19 cellular contexts compared by ENCODE assay signal in the genomic region with DNA sequence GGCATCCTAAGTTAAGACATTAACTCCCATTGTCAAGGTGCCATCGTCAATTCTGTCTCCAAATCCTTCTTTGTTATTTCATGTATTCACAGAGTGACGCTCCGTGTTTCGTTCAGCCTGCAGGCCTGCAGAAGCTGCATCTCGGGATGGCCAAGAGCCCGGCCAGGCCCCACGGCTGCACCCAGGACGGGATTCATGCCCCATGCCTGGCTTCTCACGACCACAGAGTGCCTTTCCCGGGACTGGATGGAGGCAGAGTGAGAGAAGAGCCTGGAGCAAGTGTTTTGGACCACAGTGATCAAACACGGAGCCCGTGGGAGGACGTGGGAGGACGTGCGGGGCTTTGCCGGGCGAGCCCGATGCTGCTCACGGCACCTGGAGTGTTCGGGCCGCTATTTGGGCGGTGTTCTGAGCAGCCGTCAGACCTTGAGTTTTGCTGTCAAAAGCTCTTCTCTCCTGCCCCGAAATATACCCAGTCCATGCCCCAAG. TPM values are rescaled to one million over a fixed set of nuclear protein-coding genes. Genes with fewer than 3 reads are reported as not detected.
DNase-seq lines count a peak whose midpoint lies in the region; ATAC-seq, FAIRE-seq and TF ChIP-seq lines count a peak whose summit lies in the region.
"Had no signal": no experiment of that assay in that cellular context is flagged by ENCODE, and none has a peak within 500 bp of the region (broad histone marks: within the 10 kb centered on the region; RNA-seq: fewer than 3 reads in every experiment).

No MANE protein-coding gene starts in this region.

- WGBS in heart right ventricle, 2 donors: 82 to 88% methylated on average over 24 of the region's 24 CpGs
- WGBS in sigmoid colon, 2 donors: 77 to 90% methylated on average over 24 of the region's 24 CpGs
- WGBS in pancreas, 2 donors: 66 to 75% methylated on average over 24 of the region's 24 CpGs

- H3K9me3 ChIP-seq in heart right ventricle (no peaks in the 10 kb centered on the region), sigmoid colon (no peaks in the 10 kb centered on the region), pancreas (no peaks in the 10 kb centered on the region)
- H3K9me3 ChIP-seq: A549, Peyer's patch, tibial nerve had no signal

- ATAC-seq in Right ventricle myocardium superior (ENCODE audit: poor library complexity) (peak; percentile 5), left cardiac atrium (no peak), heart right ventricle (peak in 6 of 8 donors; percentile 0 to 11 (median 6)), HG02970 (IDR thresholded peaks at IDR 0.05; ENCODE audit: low FRiP score, unreplicated experiment) (no peak), HG02610 (IDR thresholded peaks at IDR 0.05; ENCODE audit: unreplicated experiment) (no peak), pancreas (no peak)
- ATAC-seq: A549 had no signal

- FAIRE-seq in GM19239 (lab: Jason Lieb, UNC) (no peak), pancreas (lab: Jason Lieb, UNC) (no peak)
- FAIRE-seq: A549, H54, small intestine, TTC549 had no signal

- no peak for TF ChIP-seq EP300 in sigmoid colon (IDR thresholded peaks at IDR 0.05)

- TF ChIP-seq CTCF in heart right ventricle (IDR thresholded peaks at IDR 0.05) (no peak), sigmoid colon (IDR thresholded peaks at IDR 0.05) (no peak), pancreas (IDR thresholded peaks at IDR 0.05) (no peak)

- no peak for TF ChIP-seq POLR2A in sigmoid colon (IDR thresholded peaks at IDR 0.05)

- intact Hi-C loops in Right ventricle myocardium superior (cut with DNase I): no loop called here
- intact Hi-C loops in left cardiac atrium (cut with DNase I): no loop called here
- intact Hi-C loops in heart right ventricle (cut with DNase I): no loop called here
- intact Hi-C loops in sigmoid colon (cut with DNase I): no loop called here
- intact Hi-C loops in pancreas (cut with DNase I): no loop called here

- peak overlapping the region in 9 of 10 donors; percentile 58 to 83 (median 73) for H3K27ac ChIP-seq in heart right ventricle
- H3K27ac ChIP-seq in sigmoid colon: peak overlapping the region in 3 of 4 donors; percentile 18 to 31 (median 27)
- H3K27ac ChIP-seq in pancreas: no peak overlapping the region
- H3K27ac ChIP-seq: A549, hepatocyte had no signal

- H3K4me3 ChIP-seq in heart right ventricle (no peak overlapping the region), sigmoid colon (no peak overlapping the region), pancreas (no peak overlapping the region)
- H3K4me3 ChIP-seq: A549, hepatocyte, Peyer's patch, tibial nerve had no signal

- peaks cover 6 to 43% (median 20%) of the 10 kb centered on the region in 9 donors for H3K4me1 ChIP-seq in heart right ventricle
- peaks cover 0 to 21% (median 13%) of the 10 kb centered on the region in 4 donors for H3K4me1 ChIP-seq in sigmoid colon
- H3K4me1 ChIP-seq in pancreas: no peaks in the 10 kb centered on the region
- H3K4me1 ChIP-seq: A549 had no signal

- H3K36me3 ChIP-seq in heart right ventricle (no peaks in the 10 kb centered on the region), sigmoid colon (no peaks in the 10 kb centered on the region), pancreas (no peaks in the 10 kb centered on the region)
- H3K36me3 ChIP-seq: Peyer's patch, tibial nerve had no signal

- DNase-seq in Right ventricle myocardium superior: no peak
- no peak for DNase-seq in left cardiac atrium
- peak in 1 of 2 donors; percentile 21 for DNase-seq in heart right ventricle
- no peak for DNase-seq in sigmoid colon
- DNase-seq in GM19239 (ENCODE audit: insufficient read length, low spot score): no peak
- no peak for DNase-seq in pancreas
- DNase-seq: activated CD4-positive, alpha-beta T cell treated with anti-CD3 and anti-CD28 coated beads for 48 hours; activated naive CD4-positive, alpha-beta T cell; Kasumi-1; NCI-H1417 treated with DMSO at 0.1 percent for 48 hours; Peyer's patch; small intestine had no signal

- H3K27me3 ChIP-seq in heart right ventricle: no peaks in the 10 kb centered on the region
- no peaks in the 10 kb centered on the region for H3K27me3 ChIP-seq in sigmoid colon
- no peaks in the 10 kb centered on the region for H3K27me3 ChIP-seq in pancreas
- H3K27me3 ChIP-seq: hepatocyte, Peyer's patch, tibial nerve had no signal

RNA-seq across cellular contexts. Expression of a gene that starts 56.8 kb away (rescaled TPM):
- 173 TPM for total RNA-seq in Right ventricle myocardium superior
- total RNA-seq in left cardiac atrium: 100 to 1,000 TPM; 244 to 247 TPM
- 100 to 1,000 TPM in 5 of 10 donors, 10 to 100 TPM in 5; 71.9 to 260 (median 100) TPM for total RNA-seq in heart right ventricle
- 100 to 1,000 TPM; 209 to 388 TPM for polyA plus RNA-seq in heart right ventricle
- total RNA-seq in sigmoid colon: 1,000 to 10,000 TPM in 2 of 4 donors, 100 to 1,000 TPM in 2; 622 to 1,755 (median 1,184) TPM
- 100 to 1,000 TPM in 1 of 3 donors, 10 to 100 TPM in 2; 14.3 to 131 (median 28.2) TPM for polyA plus RNA-seq in sigmoid colon
- total RNA-seq in pancreas: 100 to 1,000 TPM in 1 of 6 donors, 10 to 100 TPM in 5; 22.9 to 101 (median 41.9) TPM
- polyA plus RNA-seq in pancreas: 100 to 1,000 TPM in 1 of 2 donors, 10 to 100 TPM in 1; 97.4 to 131 TPM

RNA-seq across cellular contexts. Expression of a gene that starts 59.5 kb away (rescaled TPM):
- total RNA-seq in Right ventricle myocardium superior (191 TPM), left cardiac atrium (100 to 1,000 TPM; 330 to 350 TPM), heart right ventricle (100 to 1,000 TPM in 8 of 10 donors, 10 to 100 TPM in 2; 76.6 to 370 (median 119) TPM), sigmoid colon (1,000 to 10,000 TPM in 2 of 4 donors, 100 to 1,000 TPM in 2; 570 to 1,745 (median 1,082) TPM), pancreas (100 to 1,000 TPM in 1 of 6 donors, 10 to 100 TPM in 5; 15.2 to 135 (median 45.5) TPM)
- polyA plus RNA-seq in heart right ventricle (100 to 1,000 TPM; 301 to 363 TPM), sigmoid colon (100 to 1,000 TPM in 1 of 3 donors, 10 to 100 TPM in 2; 14.3 to 233 (median 37.8) TPM), pancreas (100 to 1,000 TPM in 1 of 2 donors, 10 to 100 TPM in 1; 66.9 to 116 TPM)

Comparison
In these comparisons a context has a peak if more than half of its experiments do, and no peak if none do; other contexts are left out.
1. ATAC-seq: peak in Right ventricle myocardium superior (single experiment) and heart right ventricle (6 of 8); none in left cardiac atrium (0 of 2), HG02970 (single experiment), HG02610 (single experiment) and pancreas (0 of 4).
2. H3K27ac ChIP-seq: peak in heart right ventricle (9 of 10) and sigmoid colon (3 of 4); none in pancreas (0 of 4).